ENCODE assay signal across 1 cellular context in genomic region chr9:93059097-93059959, GRCh38.
TF ChIP-seq lines count a peak whose summit lies in the region.

No MANE protein-coding gene starts in this region.

TF ChIP-seq in H1, 55 proteins besides CTCF, POLR2A, EP300 and RAD21:
- no peak for TF ChIP-seq KDM4A (IDR thresholded peaks at IDR 0.05; ENCODE audit: low read depth, low read length, severe bottlenecking)
- TF ChIP-seq SIRT6 (IDR thresholded peaks at IDR 0.05; ENCODE audit: low read length), result no peak
- TF ChIP-seq EZH2 (IDR thresholded peaks at IDR 0.05; ENCODE audit: low read depth, low read length, severe bottlenecking), result no peak
- no peak for TF ChIP-seq CREB1 (IDR thresholded peaks at IDR 0.05)
- TF ChIP-seq TCF12 (IDR thresholded peaks at IDR 0.05; ENCODE audit: low read depth, low read length), result no peak
- TF ChIP-seq TAF1 (IDR thresholded peaks at IDR 0.05; ENCODE audit: low read depth, low read length), result no peak
- no peak for TF ChIP-seq NRF1 (IDR thresholded peaks at IDR 0.05; ENCODE audit: low read depth, low read length)
- no peak for TF ChIP-seq USF2 (IDR thresholded peaks at IDR 0.05; ENCODE audit: low read length)
- no peak for TF ChIP-seq BRCA1 (IDR thresholded peaks at IDR 0.05; ENCODE audit: low read depth, low read length)
- TF ChIP-seq SIX5 (IDR thresholded peaks at IDR 0.05; ENCODE audit: low read depth, low read length), result no peak
- no peak for TF ChIP-seq CTBP2 (IDR thresholded peaks at IDR 0.05; ENCODE audit: borderline replicate concordance, insufficient read depth, insufficient read length, low read length)
- TF ChIP-seq RNF2 (IDR thresholded peaks at IDR 0.05; ENCODE audit: borderline replicate concordance, low read depth, low read length, missing control alignments, poor library complexity, severe bottlenecking), result no peak
- no peak for TF ChIP-seq CBX5 (IDR thresholded peaks at IDR 0.05; ENCODE audit: low read depth, low read length)
- no peak for TF ChIP-seq GTF2F1 (IDR thresholded peaks at IDR 0.05; ENCODE audit: borderline replicate concordance, low read depth, low read length)
- no peak for TF ChIP-seq YY1 (IDR thresholded peaks at IDR 0.05; ENCODE audit: low read depth, low read length)
